ENCODE assay signal across 11 cellular contexts in genomic region chr18:2898131-2898640, GRCh38. TPM values are rescaled to one million over a fixed set of nuclear protein-coding genes. Genes with fewer than 3 reads are reported as not detected.
A peak's percentile ranks its signal among the peaks of the same experiment; 100 is the strongest.
DNase-seq lines count a peak whose midpoint lies in the region; ATAC-seq lines count a peak whose summit lies in the region.
"Had no signal": no experiment of that assay in that cellular context is flagged by ENCODE, and none has a peak within 500 bp of the region (broad histone marks: within the 10 kb centered on the region; RNA-seq: fewer than 3 reads in every experiment).

No MANE protein-coding gene starts in this region.

- peak overlapping the region; percentile 92 for H3K27ac Mint-ChIP-seq in dendritic cell treated with granulocyte-macrophage colony-stimulating factor and Interleukin-4, amounts not matched to agents 40 ng/mL and 50 ng/mL, for 4 days

- peaks cover 64% of the 10 kb centered on the region for H3K4me1 Mint-ChIP-seq in dendritic cell treated with granulocyte-macrophage colony-stimulating factor and Interleukin-4, amounts not matched to agents 40 ng/mL and 50 ng/mL, for 4 days (ENCODE audit: low read depth)

- no peaks in the 10 kb centered on the region for H3K27me3 Mint-ChIP-seq in dendritic cell treated with granulocyte-macrophage colony-stimulating factor and Interleukin-4, amounts not matched to agents 40 ng/mL and 50 ng/mL, for 4 days

- intact Hi-C loops in dendritic cell treated with granulocyte-macrophage colony-stimulating factor and Interleukin-4, amounts not matched to agents 40 ng/mL and 50 ng/mL, for 4 days (cut with micrococcal nuclease): no loop called here
- intact Hi-C loops in sciatic nerve (cut with DNase I): no loop called here

- peaks cover 13% of the 10 kb centered on the region for H3K9me3 Mint-ChIP-seq in dendritic cell treated with granulocyte-macrophage colony-stimulating factor and Interleukin-4, amounts not matched to agents 40 ng/mL and 50 ng/mL, for 4 days

- ATAC-seq in GM18868 (IDR thresholded peaks at IDR 0.05; ENCODE audit: unreplicated experiment) (peak; percentile 64), sciatic nerve (peak; percentile 47), HG03457 (IDR thresholded peaks at IDR 0.05; ENCODE audit: unreplicated experiment) (no peak)

- peak overlapping the region; percentile 18 for H3K4me3 Mint-ChIP-seq in dendritic cell treated with granulocyte-macrophage colony-stimulating factor and Interleukin-4, amounts not matched to agents 40 ng/mL and 50 ng/mL, for 4 days

- peak; percentile 28 for DNase-seq in NCI-H226
- no peak for DNase-seq in sciatic nerve (ENCODE audit: low spot score)
- DNase-seq in T-helper 1 cell: no peak
- no peak for DNase-seq in cerebellar cortex (ENCODE audit: low spot score)
- DNase-seq in hypothalamus (lab: John Stamatoyannopoulos, UW): no peak
- DNase-seq: amniotic stem cell, NCI-H146, nucleus accumbens had no signal

- H3K36me3 Mint-ChIP-seq in dendritic cell treated with granulocyte-macrophage colony-stimulating factor and Interleukin-4, amounts not matched to agents 40 ng/mL and 50 ng/mL, for 4 days (ENCODE audit: low read depth): peaks cover 51% of the 10 kb centered on the region

RNA-seq across cellular contexts. Expression of gene EMILIN2, which starts 51.4 kb away (rescaled TPM):
- total RNA-seq in sciatic nerve: 25.1 TPM
